Comparison of ENCODE assay signal across 8 cellular contexts in genomic region chr2:207711750-207712487, GRCh38. TPM values are rescaled to one million over a fixed set of nuclear protein-coding genes. Genes with fewer than 3 reads are reported as not detected.
A peak's percentile ranks its signal among the peaks of the same experiment; 100 is the strongest.
DNase-seq lines count a peak whose midpoint lies in the region; TF ChIP-seq lines count a peak whose summit lies in the region.

No MANE protein-coding gene starts in this region.

- CTCF ChIA-PET in activated CD4-positive, alpha-beta T cell treated with anti-CD3 and anti-CD28 coated beads, Interleukin-2, amount 10 ng/mL, durations not matched to agents 7 days and 5 days (lab: Charles Lee), result interaction anchor here (0.6 to 1.4 kb wide), 5 partner anchors 15 to 1909 kb away, joined by 3 read pairs; partner anchors contain the start of gene METTL21A

- no peaks in the 10 kb centered on the region for H3K36me3 ChIP-seq in H7 (replicated peaks; ENCODE audit: control insufficient read depth, insufficient read depth, low read length)

- no peaks in the 10 kb centered on the region for H3K27me3 ChIP-seq in H7 (ENCODE audit: control insufficient read depth, insufficient read depth, low read length)

- POLR2A ChIA-PET in activated CD4-positive, alpha-beta T cell treated with anti-CD3 and anti-CD28 coated beads, Interleukin-2, amount 10 ng/mL, durations not matched to agents 7 days and 5 days (lab: Charles Lee), result interaction anchor here (1.0 kb wide), 2 partner anchors 20 to 90 kb away, joined by 3 to 4 read pairs; no protein-coding TSS in a partner anchor

- peak overlapping the region; percentile 89 for H3K4me3 Mint-ChIP-seq in activated CD4-positive, alpha-beta T cell treated with anti-CD3 and anti-CD28 coated beads, Interleukin-2, amount 10 ng/mL, durations not matched to agents 7 days and 5 days
- H3K4me3 Mint-ChIP-seq in mesothelial cell of epicardium, result peak overlapping the region; percentile 90

- peak overlapping the region; percentile 90 for H3K27ac Mint-ChIP-seq in activated CD4-positive, alpha-beta T cell treated with anti-CD3 and anti-CD28 coated beads, Interleukin-2, amount 10 ng/mL, durations not matched to agents 7 days and 5 days
- H3K27ac Mint-ChIP-seq in mesothelial cell of epicardium, result peak overlapping the region; percentile 95

- H3K36me3 Mint-ChIP-seq in activated CD4-positive, alpha-beta T cell treated with anti-CD3 and anti-CD28 coated beads, Interleukin-2, amount 10 ng/mL, durations not matched to agents 7 days and 5 days (ENCODE audit: low read depth), result peaks cover 2% of the 10 kb centered on the region
- H3K36me3 Mint-ChIP-seq in mesothelial cell of epicardium, result peaks cover 1% of the 10 kb centered on the region

- no peaks in the 10 kb centered on the region for H3K9me3 Mint-ChIP-seq in activated CD4-positive, alpha-beta T cell treated with anti-CD3 and anti-CD28 coated beads, Interleukin-2, amount 10 ng/mL, durations not matched to agents 7 days and 5 days
- no peaks in the 10 kb centered on the region for H3K9me3 Mint-ChIP-seq in mesothelial cell of epicardium

- peaks cover 22% of the 10 kb centered on the region for H3K4me1 Mint-ChIP-seq in activated CD4-positive, alpha-beta T cell treated with anti-CD3 and anti-CD28 coated beads, Interleukin-2, amount 10 ng/mL, durations not matched to agents 7 days and 5 days
- peaks cover 25% of the 10 kb centered on the region for H3K4me1 Mint-ChIP-seq in mesothelial cell of epicardium

- H3K27me3 Mint-ChIP-seq in activated CD4-positive, alpha-beta T cell treated with anti-CD3 and anti-CD28 coated beads, Interleukin-2, amount 10 ng/mL, durations not matched to agents 7 days and 5 days, result peaks cover 2% of the 10 kb centered on the region
- H3K27me3 Mint-ChIP-seq in mesothelial cell of epicardium (ENCODE audit: low read depth), result no peaks in the 10 kb centered on the region

- peak; percentile 80 for DNase-seq in H7
- DNase-seq in M059J (ENCODE audit: low read depth), result peak; percentile 55
- peak; percentile 62 for DNase-seq in activated CD4-positive, alpha-beta T cell treated with anti-CD3 and anti-CD28 coated beads, Interleukin-2, amount 10 ng/mL, durations not matched to agents 7 days and 5 days
- DNase-seq in effector CD8-positive, alpha-beta T cell (lab: John Stamatoyannopoulos, UW), result peak; percentile 22
- peak in 1 of 2 experiments; percentile 31 for DNase-seq in mesothelial cell of epicardium (ENCODE audit: low spot score in 2 of 2, unreplicated experiment in 2 of 2)
- peak; percentile 25 for DNase-seq in stimulated activated CD8-positive, alpha-beta memory T cell treated with anti-CD3 and anti-CD28 coated beads, Interleukin-4, amount 100 ng/mL, for 24 hours (ENCODE audit: low read depth)
- DNase-seq in NOMO-1 (lab: John Stamatoyannopoulos, UW; ENCODE audit: unreplicated experiment in 2 of 2), result no peak

- H3K4me3 ChIP-seq in GM12875 (ENCODE audit: low read depth, low read length) (peak overlapping the region; percentile 98), H7 (ENCODE audit: insufficient read depth, low read depth, low read length) (peak overlapping the region; percentile 95)

- TF ChIP-seq CTCF in GM12875 (IDR thresholded peaks at IDR 0.05; ENCODE audit: borderline replicate concordance, insufficient read depth, low read depth, low read length) (no peak), mesothelial cell of epicardium (IDR thresholded peaks at IDR 0.05; ENCODE audit: unreplicated experiment) (no peak)

RNA-seq across cellular contexts. Expression of gene CCNYL1, which starts 0.5 kb away (rescaled TPM):
- total RNA-seq in H7 (2014; rRNA removed; shearing (Covaris generic)), result 10.9 and 11.5 TPM in 2 replicates
- total RNA-seq in M059J (2014; rRNA removed; shearing (Covaris generic)), result 7.9 and 14.5 TPM in 2 replicates
- 1 to 10 TPM; 5.1 to 6.9 TPM for total RNA-seq in activated CD4-positive, alpha-beta T cell treated with anti-CD3 and anti-CD28 coated beads, Interleukin-2, amount 10 ng/mL, durations not matched to agents 7 days and 5 days
- 11.9 to 15.3 TPM (median 15.1 TPM) in 3 replicates for total RNA-seq in mesothelial cell of epicardium

RNA-seq across cellular contexts. Expression of gene FZD5, which starts 57.8 kb away (rescaled TPM):
- total RNA-seq in H7 (2014; rRNA removed; shearing (Covaris generic)), result 102 and 171 TPM in 2 replicates
- 3.4 and 5.2 TPM in 2 replicates for total RNA-seq in M059J (2014; rRNA removed; shearing (Covaris generic))
- under 1 TPM; 0.25 to 0.35 TPM for total RNA-seq in activated CD4-positive, alpha-beta T cell treated with anti-CD3 and anti-CD28 coated beads, Interleukin-2, amount 10 ng/mL, durations not matched to agents 7 days and 5 days
- total RNA-seq in mesothelial cell of epicardium, result 1.9 to 2.1 TPM (median 1.9 TPM) in 3 replicates

Comparison
In these comparisons a context has a peak if more than half of its experiments do, and no peak if none do; other contexts are left out.
1. DNase-seq: peak in H7 (single experiment), M059J (single experiment), activated CD4-positive, alpha-beta T cell treated with anti-CD3 and anti-CD28 coated beads, Interleukin-2, amount 10 ng/mL, durations not matched to agents 7 days and 5 days (single experiment), effector CD8-positive, alpha-beta T cell (single experiment) and stimulated activated CD8-positive, alpha-beta memory T cell treated with anti-CD3 and anti-CD28 coated beads, Interleukin-4, amount 100 ng/mL, for 24 hours (single experiment); none in NOMO-1 (0 of 2).
2. RNA of gene FZD5, which starts 57.8 kb away (total RNA-seq): 102 to 171 TPM in H7; 3.4 to 5.2 TPM in M059J, 1.9 to 2.1 TPM in mesothelial cell of epicardium and 0.25 to 0.35 TPM in activated CD4-positive, alpha-beta T cell treated with anti-CD3 and anti-CD28 coated beads, Interleukin-2, amount 10 ng/mL, durations not matched to agents 7 days and 5 days; every median in the first group is over 10 times any median in the second.